ENCODE assay signal across 14 cellular contexts in the genomic region with DNA sequence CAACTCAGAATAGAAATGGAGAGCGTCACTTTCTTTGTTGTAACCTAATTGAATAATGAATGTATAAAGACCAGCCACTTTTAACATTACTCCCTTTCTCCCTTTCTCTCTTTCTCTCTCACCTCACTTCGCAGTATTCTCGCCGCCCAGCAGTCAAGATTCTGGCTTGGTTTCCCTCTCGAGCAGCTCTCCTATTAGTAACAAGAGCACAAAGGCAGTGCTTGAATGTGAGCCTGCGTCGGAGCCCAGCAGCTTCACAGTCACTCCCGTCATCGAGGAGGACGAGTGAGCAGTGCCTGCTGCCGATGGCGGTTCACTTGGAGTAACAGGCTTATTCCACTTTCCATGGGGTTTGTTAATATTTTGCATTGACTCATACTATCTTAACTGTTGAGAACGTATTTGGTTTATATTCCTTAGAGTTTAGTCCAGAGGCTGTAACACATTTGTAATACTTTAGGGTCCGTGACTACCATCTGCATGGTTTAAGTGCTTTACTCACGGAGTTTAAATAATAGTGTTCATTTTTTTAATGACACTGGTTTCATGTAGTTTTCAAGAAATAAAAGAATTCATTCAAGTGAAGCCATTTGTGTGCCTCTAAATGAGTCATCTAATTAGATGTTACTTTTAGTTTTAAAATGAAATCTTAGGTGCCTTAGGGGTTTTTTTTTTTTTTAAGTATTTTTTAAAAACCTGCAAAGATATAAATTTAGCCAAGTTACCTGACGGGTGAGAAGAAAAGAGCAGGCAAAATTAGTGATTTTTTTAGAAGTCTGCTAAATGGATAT. TPM values are rescaled to one million over a fixed set of nuclear protein-coding genes. Genes with fewer than 3 reads are reported as not detected.
A peak's percentile ranks its signal among the peaks of the same experiment; 100 is the strongest.
DNase-seq lines count a peak whose midpoint lies in the region; ATAC-seq and TF ChIP-seq lines count a peak whose summit lies in the region.
"Had no signal": no experiment of that assay in that cellular context is flagged by ENCODE, and none has a peak within 500 bp of the region (broad histone marks: within the 10 kb centered on the region; RNA-seq: fewer than 3 reads in every experiment).

No MANE protein-coding gene starts in this region.

- no peaks in the 10 kb centered on the region for H3K79me2 ChIP-seq in PC-9 (ENCODE audit: low read depth)

- H3K36me3 Mint-ChIP-seq in CD8-positive, alpha-beta memory T cell, result no peaks in the 10 kb centered on the region
- H3K36me3 Mint-ChIP-seq: CD4-positive, CD25-positive, alpha-beta regulatory T cell had no signal

- H2AFZ ChIP-seq in PC-9, result no peak overlapping the region

- no peak for TF ChIP-seq CTCF in PC-9 (conservative IDR thresholded peaks at IDR 0.05)

- H3K9me3 Mint-ChIP-seq in CD8-positive, alpha-beta memory T cell, result peaks cover 0 to 7% (median 2%) of the 10 kb centered on the region in 5 donors
- H3K9me3 Mint-ChIP-seq: activated naive CD8-positive, alpha-beta T cell treated with anti-CD3 and anti-CD28 coated beads for 36 hours had no signal

- H3K36me3 ChIP-seq in BLaER1 (0 out of 2 replicates have a peak, but pooled peaks cover 4% of the 10 kb centered on the region), PC-9 (ENCODE audit: low read depth) (no peaks in the 10 kb centered on the region)
- no peaks in the 10 kb centered on the region for H3K36me3 ChIP-seq in CD8-positive, alpha-beta memory T cell (ENCODE audit: insufficient read depth, low read length)
- H3K36me3 ChIP-seq: SJSA1 had no signal

- no peaks in the 10 kb centered on the region for H4K20me1 ChIP-seq in BLaER1
- H4K20me1 ChIP-seq in PC-9 (ENCODE audit: insufficient read depth), result no peaks in the 10 kb centered on the region

- intact Hi-C loops in PC-9 (cut with micrococcal nuclease; ENCODE audit: unreplicated experiment), result no loop called here

- H3K9me3 ChIP-seq in BLaER1, result peaks cover 38% of the 10 kb centered on the region
- H3K9me3 ChIP-seq in PC-9 (ENCODE audit: insufficient read depth, low read depth), result no peaks in the 10 kb centered on the region
- H3K9me3 ChIP-seq in CD8-positive, alpha-beta memory T cell (ENCODE audit: low read length), result no peaks in the 10 kb centered on the region
- H3K9me3 ChIP-seq: SJSA1 had no signal

- no TSS peak for BruUV-seq in PC-9 (replicated peaks; lab: Mats Ljungman, UMichigan)

- H3K27me3 Mint-ChIP-seq in CD8-positive, alpha-beta memory T cell, result peaks cover 65 to 78% of the 10 kb centered on the region in 2 donors

- H3K27ac Mint-ChIP-seq in CD8-positive, alpha-beta memory T cell, result peak overlapping the region in 1 of 8 donors; percentile 8
- H3K27ac Mint-ChIP-seq: activated CD4-positive, alpha-beta T cell treated with anti-CD3 and anti-CD28 coated beads, Interleukin-2, amount 10 ng/mL, durations not matched to agents 24 days and 14 days; activated naive CD8-positive, alpha-beta T cell treated with anti-CD3 and anti-CD28 coated beads for 36 hours; CD4-positive, CD25-positive, alpha-beta regulatory T cell; naive thymus-derived CD8-positive, alpha-beta T cell had no signal

- CTCF ChIA-PET in PC-9 (lab: Charles Lee), result no interaction called here
- CTCF ChIA-PET in CD8-positive, alpha-beta memory T cell (lab: Charles Lee), result no interaction called here

- DNase-seq in HCEC 1CT (peak; percentile 8), RPMI7951 (ENCODE audit: low read depth) (peak; percentile 7), iPS-NIHi7 (ENCODE audit: extremely low spot score) (peak; percentile 46), PC-9 (no peak)
- no peak for DNase-seq in activated CD4-positive, CD25-positive, alpha-beta regulatory T cell treated with anti-CD3 and anti-CD28 coated beads, Interleukin-2, amount 50 U/mL, for 72 hours
- no peak for DNase-seq in CD8-positive, alpha-beta memory T cell
- DNase-seq: activated CD4-positive, alpha-beta T cell treated with anti-CD3 and anti-CD28 coated beads, Interleukin-2, amount 10 ng/mL, durations not matched to agents 24 days and 14 days; activated naive CD8-positive, alpha-beta T cell treated with anti-CD3 and anti-CD28 coated beads for 36 hours; CD4-positive, CD25-positive, alpha-beta regulatory T cell; naive thymus-derived CD8-positive, alpha-beta T cell; stimulated activated naive CD4-positive, alpha-beta T cell had no signal

- peaks cover 8 to 14% (median 13%) of the 10 kb centered on the region in 3 donors for H3K4me1 Mint-ChIP-seq in CD8-positive, alpha-beta memory T cell

- H3K4me2 ChIP-seq in BLaER1, result 0 out of 2 replicates have a peak overlapping the region, but pooled peaks have one; percentile 12
- H3K4me2 ChIP-seq in PC-9, result no peak overlapping the region

- H3K9ac ChIP-seq in BLaER1, result no peak overlapping the region

- H3K27ac ChIP-seq in BLaER1 (no peak overlapping the region), PC-9 (no peak overlapping the region)
- no peak overlapping the region for H3K27ac ChIP-seq in CD8-positive, alpha-beta memory T cell (ENCODE audit: low read depth, low read length)
- H3K27ac ChIP-seq: SJSA1 had no signal

- H3K4me3 ChIP-seq in BLaER1 (no peak overlapping the region), PC-9 (no peak overlapping the region)
- H3K4me3 ChIP-seq in CD8-positive, alpha-beta memory T cell (ENCODE audit: low read length), result no peak overlapping the region
- H3K4me3 ChIP-seq: SJSA1 had no signal

- H3F3A ChIP-seq in PC-9 (ENCODE audit: insufficient read depth, low read depth), result no peaks in the 10 kb centered on the region

- H3K4me3 Mint-ChIP-seq in CD8-positive, alpha-beta memory T cell, result no peak overlapping the region
- H3K4me3 Mint-ChIP-seq: activated CD4-positive, alpha-beta T cell treated with anti-CD3 and anti-CD28 coated beads, Interleukin-2, amount 10 ng/mL, durations not matched to agents 24 days and 14 days; activated naive CD8-positive, alpha-beta T cell treated with anti-CD3 and anti-CD28 coated beads for 36 hours; CD4-positive, CD25-positive, alpha-beta regulatory T cell had no signal

- H3K4me1 ChIP-seq in BLaER1 (peaks cover 39% of the 10 kb centered on the region), PC-9 (replicated peaks; ENCODE audit: insufficient read depth) (no peaks in the 10 kb centered on the region)
- H3K4me1 ChIP-seq in CD8-positive, alpha-beta memory T cell (ENCODE audit: insufficient read depth, low read length), result peaks cover 4% of the 10 kb centered on the region
- H3K4me1 ChIP-seq: SJSA1 had no signal

- no peak for ATAC-seq in HG03354 (IDR thresholded peaks at IDR 0.05; ENCODE audit: poor library complexity, severe bottlenecking, unreplicated experiment)
- ATAC-seq: naive thymus-derived CD8-positive, alpha-beta T cell had no signal

- POLR2A ChIA-PET in PC-9 (lab: Charles Lee; ENCODE audit: unreplicated experiment), result no interaction called here
- POLR2A ChIA-PET in CD8-positive, alpha-beta memory T cell (lab: Charles Lee), result no interaction called here

- H3K27me3 ChIP-seq in BLaER1 (peaks cover 9% of the 10 kb centered on the region; the same call in 1 of the 2 replicates), PC-9 (ENCODE audit: insufficient read depth, low read depth) (peaks cover 29% of the 10 kb centered on the region; the same call in 1 of the 2 replicates)
- H3K27me3 ChIP-seq in CD8-positive, alpha-beta memory T cell (ENCODE audit: insufficient read depth, low read length, poor library complexity, severe bottlenecking), result peaks cover 46% of the 10 kb centered on the region
- H3K27me3 ChIP-seq: SJSA1 had no signal

- H3K9me2 ChIP-seq in PC-9 (ENCODE audit: insufficient read depth), result no peaks in the 10 kb centered on the region

RNA-seq across cellular contexts. Expression of gene DMRT3, which starts 8.4 kb away (rescaled TPM):
- total RNA-seq in RPMI7951 (2014; rRNA removed; shearing (Covaris generic)), result not detected in 2 replicates
- total RNA-seq in PC-9 (2021), result not detected in 2 replicates
- not detected for total RNA-seq in CD8-positive, alpha-beta memory T cell
- polyA plus RNA-seq in CD8-positive, alpha-beta memory T cell, result not detected
- total RNA-seq: activated CD4-positive, alpha-beta T cell treated with anti-CD3 and anti-CD28 coated beads, Interleukin-2, amount 10 ng/mL, durations not matched to agents 24 days and 14 days; activated naive CD8-positive, alpha-beta T cell treated with anti-CD3 and anti-CD28 coated beads for 36 hours; CD4-positive, CD25-positive, alpha-beta regulatory T cell; naive thymus-derived CD8-positive, alpha-beta T cell; SJSA1 had no signal
- polyA plus RNA-seq: CD4-positive, CD25-positive, alpha-beta regulatory T cell; naive thymus-derived CD8-positive, alpha-beta T cell had no signal

Comparison
In these comparisons a context has a peak if more than half of its experiments do, and no peak if none do; other contexts are left out.
1. DNase-seq: peak in HCEC 1CT (single experiment), RPMI7951 (single experiment) and iPS-NIHi7 (single experiment); none in PC-9 (0 of 2), activated CD4-positive, CD25-positive, alpha-beta regulatory T cell treated with anti-CD3 and anti-CD28 coated beads, Interleukin-2, amount 50 U/mL, for 72 hours (single experiment) and CD8-positive, alpha-beta memory T cell (0 of 5).